Comparison of ENCODE assay signal across 17 cellular contexts in genomic region chr7:2924866-2925840, GRCh38.
DNase-seq lines count a peak whose midpoint lies in the region; ATAC-seq, FAIRE-seq and TF ChIP-seq lines count a peak whose summit lies in the region.
"Had no signal": no experiment of that assay in that cellular context is flagged by ENCODE, and none has a peak within 500 bp of the region (broad histone marks: within the 10 kb centered on the region; RNA-seq: fewer than 3 reads in every experiment).

No MANE protein-coding gene starts in this region.

- intact Hi-C loops in posterior vena cava (cut with DNase I): no loop called here

- peak overlapping the region; percentile 24 for H3K27ac Mint-ChIP-seq in activated CD8-positive, alpha-beta memory T cell treated with anti-CD3 and anti-CD28 coated beads, Interleukin-2, amount 10 ng/mL, durations not matched to agents 7 days and 5 days

- H3K9me3 Mint-ChIP-seq in activated CD8-positive, alpha-beta memory T cell treated with anti-CD3 and anti-CD28 coated beads, Interleukin-2, amount 10 ng/mL, durations not matched to agents 7 days and 5 days (ENCODE audit: low read depth): no peaks in the 10 kb centered on the region

- H2AFZ ChIP-seq in Karpas-422 (ENCODE audit: low read length): no peak overlapping the region

- no peak for ATAC-seq in activated CD8-positive, alpha-beta memory T cell treated with anti-CD3 and anti-CD28 coated beads, Interleukin-2, amount 10 ng/mL, durations not matched to agents 7 days and 5 days
- ATAC-seq: left lobe of liver had no signal

- FAIRE-seq in GM12891 (lab: Jason Lieb, UNC) (peak; percentile 16), bronchial epithelial cell (lab: Jason Lieb, UNC) (peak; percentile 75)
- FAIRE-seq: G401.6, H1 had no signal

- H3K4me3 Mint-ChIP-seq in activated CD8-positive, alpha-beta memory T cell treated with anti-CD3 and anti-CD28 coated beads, Interleukin-2, amount 10 ng/mL, durations not matched to agents 7 days and 5 days: no peak overlapping the region

- no peak overlapping the region for H3K4me2 ChIP-seq in Karpas-422 (ENCODE audit: low read depth, low read length, poor library complexity, severe bottlenecking)

- no peak overlapping the region for H3K4me3 ChIP-seq in bronchial epithelial cell (ENCODE audit: low read depth, low read length)
- H3K4me3 ChIP-seq in effector memory CD4-positive, alpha-beta T cell (ENCODE audit: insufficient read depth, low read depth, low read length, poor library complexity, severe bottlenecking): no peak overlapping the region
- no peak overlapping the region for H3K4me3 ChIP-seq in Karpas-422 (ENCODE audit: low read length)
- H3K4me3 ChIP-seq: SJCRH30 had no signal

- H3K27me3 ChIP-seq in bronchial epithelial cell (ENCODE audit: control insufficient read depth, insufficient read depth, low read length): no peaks in the 10 kb centered on the region
- no peaks in the 10 kb centered on the region for H3K27me3 ChIP-seq in effector memory CD4-positive, alpha-beta T cell (replicated peaks; ENCODE audit: control insufficient read depth, insufficient read depth, low read length, poor library complexity, severe bottlenecking)
- H3K27me3 ChIP-seq in Karpas-422 (ENCODE audit: low read length): no peaks in the 10 kb centered on the region

- H3K79me2 ChIP-seq in Karpas-422 (ENCODE audit: low read length): no peaks in the 10 kb centered on the region

- no peak overlapping the region for H3K9ac ChIP-seq in Karpas-422 (ENCODE audit: low read length)

- no peak overlapping the region for H3K27ac ChIP-seq in effector memory CD4-positive, alpha-beta T cell (ENCODE audit: insufficient read depth, low read length, poor library complexity, severe bottlenecking)
- H3K27ac ChIP-seq in Karpas-422 (ENCODE audit: low read length): no peak overlapping the region
- H3K27ac ChIP-seq: SJCRH30 had no signal

- H3K36me3 ChIP-seq in bronchial epithelial cell (ENCODE audit: control insufficient read depth, insufficient read depth, low read length) (no peaks in the 10 kb centered on the region), Karpas-422 (ENCODE audit: insufficient read depth, low read length) (peaks cover 13% of the 10 kb centered on the region)
- H3K36me3 ChIP-seq in effector memory CD4-positive, alpha-beta T cell (ENCODE audit: control insufficient read depth, insufficient read depth, low read length): peaks cover 86% of the 10 kb centered on the region
- H3K36me3 ChIP-seq: SJCRH30 had no signal

- DNase-seq in activated CD8-positive, alpha-beta memory T cell treated with anti-CD3 and anti-CD28 coated beads, Interleukin-2, amount 10 ng/mL, durations not matched to agents 7 days and 5 days: no peak
- DNase-seq in activated CD8-positive, alpha-beta memory T cell treated with anti-CD3 and anti-CD28 coated beads for 24 hours: no peak
- DNase-seq in GM12891 (ENCODE audit: insufficient read length, low spot score) (no peak), bronchial epithelial cell (ENCODE audit: low read depth) (no peak), posterior vena cava (ENCODE audit: low spot score) (peak; percentile 76), Karpas-422 (no peak)
- DNase-seq in effector memory CD4-positive, alpha-beta T cell: no peak
- DNase-seq in stimulated activated CD4-positive, alpha-beta T cell treated with anti-CD3 and anti-CD28 coated beads, Interleukin-4, amount 100 ng/mL, for 1 hour: no peak
- DNase-seq: activated CD4-positive, alpha-beta T cell treated with anti-CD3 and anti-CD28 coated beads for 4 hours; central memory CD4-positive, alpha-beta T cell; NCI-H1436; NCI-H510A; SJCRH30; stimulated activated naive CD4-positive, alpha-beta T cell treated with Interleukin-2 at 50 U/mL for 16 hours had no signal

- H3K9me2 ChIP-seq in Karpas-422 (replicated peaks; ENCODE audit: insufficient read depth, low read length): no peaks in the 10 kb centered on the region

- H3K4me1 ChIP-seq in effector memory CD4-positive, alpha-beta T cell (ENCODE audit: control insufficient read depth, insufficient read depth, low read length, poor library complexity, severe bottlenecking): no peaks in the 10 kb centered on the region
- no peaks in the 10 kb centered on the region for H3K4me1 ChIP-seq in Karpas-422 (ENCODE audit: low read length)

- H4K20me1 ChIP-seq in Karpas-422 (ENCODE audit: insufficient read depth, low read depth, low read length): no peaks in the 10 kb centered on the region

- CTCF ChIA-PET in activated CD8-positive, alpha-beta memory T cell treated with anti-CD3 and anti-CD28 coated beads, Interleukin-2, amount 10 ng/mL, durations not matched to agents 7 days and 5 days (lab: Charles Lee): interaction anchor here (0.7 kb wide), 1 partner anchor 61 kb away, joined by 3 read pairs; no protein-coding TSS in a partner anchor

- no peaks in the 10 kb centered on the region for H3K9me3 ChIP-seq in effector memory CD4-positive, alpha-beta T cell (ENCODE audit: control insufficient read depth, low read length)
- no peaks in the 10 kb centered on the region for H3K9me3 ChIP-seq in Karpas-422 (ENCODE audit: low read length)
- H3K9me3 ChIP-seq: SJCRH30 had no signal

- H3K36me3 Mint-ChIP-seq in activated CD8-positive, alpha-beta memory T cell treated with anti-CD3 and anti-CD28 coated beads, Interleukin-2, amount 10 ng/mL, durations not matched to agents 7 days and 5 days: peaks cover 45% of the 10 kb centered on the region

- H3K27me3 Mint-ChIP-seq in activated CD8-positive, alpha-beta memory T cell treated with anti-CD3 and anti-CD28 coated beads, Interleukin-2, amount 10 ng/mL, durations not matched to agents 7 days and 5 days: no peaks in the 10 kb centered on the region

- peak; percentile 34; the same call in 1 of the 2 replicates for TF ChIP-seq POLR2A in GM12891 (IDR thresholded peaks at IDR 0.05; ENCODE audit: low read depth, low read length)

- no peaks in the 10 kb centered on the region for H3K4me1 Mint-ChIP-seq in activated CD8-positive, alpha-beta memory T cell treated with anti-CD3 and anti-CD28 coated beads, Interleukin-2, amount 10 ng/mL, durations not matched to agents 7 days and 5 days

- TF ChIP-seq CTCF in bronchial epithelial cell (IDR thresholded peaks at IDR 0.05; ENCODE audit: insufficient read depth, low read length, severe bottlenecking): no peak

TF ChIP-seq in GM12891, 5 proteins besides CTCF, POLR2A, EP300 and RAD21:
- TF ChIP-seq SPI1 (IDR thresholded peaks at IDR 0.05; ENCODE audit: low read depth, low read length) (no peak), TAF1 (IDR thresholded peaks at IDR 0.05; ENCODE audit: low read depth, low read length) (no peak), PAX5 (IDR thresholded peaks at IDR 0.05; ENCODE audit: insufficient read depth, low read length, severe bottlenecking) (no peak), POU2F2 (IDR thresholded peaks at IDR 0.05; ENCODE audit: low read depth, low read length) (no peak), POLR2AphosphoS5 (IDR thresholded peaks at IDR 0.05; ENCODE audit: low read depth, low read length) (no peak)
